Comparison of ENCODE assay signal across 20 cellular contexts in the genomic region with DNA sequence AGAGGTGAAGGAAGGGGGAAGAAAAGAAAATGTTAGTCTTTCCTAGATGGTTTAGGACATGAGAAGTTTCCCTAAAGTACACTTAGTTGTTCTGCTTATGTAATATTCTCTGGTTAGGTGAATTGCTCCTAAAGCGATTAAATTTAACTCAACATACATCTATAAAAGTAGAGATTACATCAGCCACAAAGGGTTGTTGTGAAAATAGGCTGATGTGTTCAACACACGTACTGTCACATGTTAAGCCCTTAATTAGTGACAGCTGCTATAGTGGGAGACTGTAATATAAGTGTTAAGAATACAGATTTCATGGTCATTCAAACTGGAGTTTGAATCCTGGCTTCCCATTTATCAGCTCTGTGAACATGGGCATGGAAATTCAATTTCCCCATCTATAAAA.
"Had no signal": no experiment of that assay in that cellular context is flagged by ENCODE, and none has a peak within 500 bp of the region (broad histone marks: within the 10 kb centered on the region; RNA-seq: fewer than 3 reads in every experiment).

No MANE protein-coding gene starts in this region.

- H3K27me3 ChIP-seq: adrenal gland, ascending aorta, heart left ventricle, pancreas, transverse colon had no signal

- H3K4me3 ChIP-seq: adrenal gland, ascending aorta, heart left ventricle, pancreas, transverse colon had no signal

- H3K9me3 ChIP-seq: adrenal gland, ascending aorta, heart left ventricle, pancreas, transverse colon had no signal

- H3K36me3 ChIP-seq: adrenal gland, pancreas, transverse colon had no signal

- DNase-seq: activated B cell treated with CpG ODN at 0.5 μM for 24 hours; activated CD4-positive, alpha-beta T cell treated with anti-CD3 and anti-CD28 coated beads for 36 hours; activated CD4-positive, alpha-beta T cell treated with anti-CD3 and anti-CD28 coated beads, Interleukin-2, amount 50 U/mL, for 4 hours; activated CD8-positive, alpha-beta memory T cell treated with anti-CD3 and anti-CD28 coated beads, Interleukin-2, amount 50 U/mL, for 48 hours; activated naive CD4-positive, alpha-beta T cell; activated T-cell treated with anti-CD3 and anti-CD28 coated beads, Interleukin-2, amount 50 U/mL, for 4 hours; adrenal gland; central memory CD4-positive, alpha-beta T cell; effector memory CD4-positive, alpha-beta T cell; heart left ventricle; islet precursor cell; left colon; mesenchymal stem cell; nephron progenitor cell; pancreas; right cardiac atrium; small intestine; stimulated activated CD4-positive, alpha-beta T cell treated with anti-CD3 and anti-CD28 coated beads, Interleukin-2, amount 100 ng/mL, for 24 hours; transverse colon had no signal

- H3K4me1 ChIP-seq: ascending aorta, pancreas, transverse colon had no signal

- H3K27ac ChIP-seq: adrenal gland, ascending aorta, heart left ventricle, pancreas, transverse colon had no signal
